Comparison of ENCODE assay signal across 25 cellular contexts in the genomic region with DNA sequence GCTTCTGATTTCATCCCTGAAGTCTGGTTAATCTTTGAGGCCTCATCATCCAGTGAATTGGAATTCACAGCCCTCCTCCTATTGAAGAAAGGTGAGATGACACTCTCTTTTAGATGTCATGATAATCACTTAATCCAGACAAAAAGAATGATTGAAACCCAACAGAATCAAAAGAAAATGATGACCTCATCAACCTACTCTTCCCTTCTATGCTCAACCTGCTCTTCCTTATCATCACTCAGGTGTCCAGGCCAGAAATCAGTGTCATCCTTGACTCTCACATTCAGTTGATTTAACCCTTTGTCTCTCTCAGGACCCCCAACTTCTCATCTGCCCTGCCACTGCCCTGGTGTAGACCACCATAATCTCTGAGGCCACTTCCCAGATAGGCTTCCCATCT. TPM values are rescaled to one million over a fixed set of nuclear protein-coding genes. Genes with fewer than 3 reads are reported as not detected.
"Had no signal": no experiment of that assay in that cellular context is flagged by ENCODE, and none has a peak within 500 bp of the region (broad histone marks: within the 10 kb centered on the region; RNA-seq: fewer than 3 reads in every experiment).

No MANE protein-coding gene starts in this region.

- ATAC-seq: gastroesophageal sphincter; left cardiac atrium; left ventricle myocardium superior; natural killer cell treated with Interleukin-12 subunit alpha and Interleukin-12 subunit beta and Interleukin-15 and Interleukin-18, amount 100 ng/mL, for 72 hours had no signal

- H3K36me3 Mint-ChIP-seq: immature natural killer cell; natural killer cell treated with Interleukin-12 subunit alpha and Interleukin-12 subunit beta and Interleukin-15 and Interleukin-18, amount 100 ng/mL, for 72 hours; neural progenitor cell had no signal

- H3K27ac Mint-ChIP-seq: immature natural killer cell, neural progenitor cell had no signal

- H3K9me3 ChIP-seq: esophagus squamous epithelium, ovary, right atrium auricular region had no signal

- H3K27me3 ChIP-seq: esophagus squamous epithelium, gastroesophageal sphincter, neural progenitor cell, ovary, right atrium auricular region had no signal

- H3K4me2 ChIP-seq: neural progenitor cell had no signal

- H3K4me1 ChIP-seq: gastroesophageal sphincter, neural progenitor cell, right atrium auricular region had no signal

- H2AFZ ChIP-seq: neural progenitor cell had no signal

- H3K4me3 Mint-ChIP-seq: immature natural killer cell; natural killer cell treated with Interleukin-12 subunit alpha and Interleukin-12 subunit beta and Interleukin-15 and Interleukin-18, amount 100 ng/mL, for 72 hours; neural progenitor cell had no signal

- H3K9me3 Mint-ChIP-seq: immature natural killer cell; natural killer cell treated with Interleukin-12 subunit alpha and Interleukin-12 subunit beta and Interleukin-15 and Interleukin-18, amount 100 ng/mL, for 72 hours; neural progenitor cell had no signal

- FAIRE-seq: endometrium, keratinocyte, small intestine had no signal

- H3K9ac ChIP-seq: neural progenitor cell had no signal

- DNase-seq: cortex of kidney; effector memory CD4-positive, alpha-beta T cell; esophagus squamous epithelium; foreskin fibroblast; immature natural killer cell; left cardiac atrium; left ventricle myocardium superior; mesenchymal stem cell; midbrain; nucleus accumbens; ovary; small intestine; stimulated activated CD4-positive, alpha-beta T cell treated with anti-CD3 and anti-CD28 coated beads, Interleukin-12 subunit alpha, Interleukin-12 subunit beta, amount 100 ng/mL, for 4 hours; stimulated activated naive CD4-positive, alpha-beta T cell treated with Interleukin-2 at 50 U/mL for 16 hours; trophoblast cell had no signal

- H3K27ac ChIP-seq: esophagus squamous epithelium, gastroesophageal sphincter, neural progenitor cell, ovary, right atrium auricular region had no signal

- H3K36me3 ChIP-seq: esophagus squamous epithelium, gastroesophageal sphincter, neural progenitor cell, ovary, right atrium auricular region had no signal

- H3K4me1 Mint-ChIP-seq: immature natural killer cell had no signal

- H3K4me3 ChIP-seq: esophagus squamous epithelium, gastroesophageal sphincter, lung, neural progenitor cell, ovary, right atrium auricular region had no signal

RNA-seq across cellular contexts. Expression of a gene that starts 11.8 kb away (rescaled TPM):
- total RNA-seq: epithelial cell of proximal tubule; left ventricle myocardium superior; natural killer cell treated with Interleukin-12 subunit alpha and Interleukin-12 subunit beta and Interleukin-15 and Interleukin-18, amount 100 ng/mL, for 72 hours; posterior vena cava; urinary bladder had no signal
- polyA plus RNA-seq: immature natural killer cell had no signal
